ENCODE assay signal across 8 cellular contexts in genomic region chr11:57325735-57326048, GRCh38. TPM values are rescaled to one million over a fixed set of nuclear protein-coding genes. Genes with fewer than 3 reads are reported as not detected.
DNase-seq lines count a peak whose midpoint lies in the region; ATAC-seq and TF ChIP-seq lines count a peak whose summit lies in the region.

No MANE protein-coding gene starts in this region.

- DNase-seq in HL-60 (ENCODE audit: low read depth in 1 of 2, low spot score in 1 of 2) (no peak), body of pancreas (peak; percentile 70 to 84 (median 76)), left lung (peak in 1 of 2 donors; percentile 76), thyroid gland (peak; percentile 87 to 88), HCEC 1CT (no peak)
- DNase-seq in activated CD4-positive, alpha-beta T cell treated with anti-CD3 and anti-CD28 coated beads for 1 hour, result no peak

- H3K9me3 ChIP-seq in body of pancreas (no peaks in the 10 kb centered on the region), left lung (no peaks in the 10 kb centered on the region), thyroid gland (no peaks in the 10 kb centered on the region)

- peaks cover 0 to 23% of the 10 kb centered on the region in 2 donors for H3K36me3 ChIP-seq in body of pancreas (replicated peaks in 1 of 2; ENCODE audit: insufficient read depth in 1 of 2, low read depth in 2 of 2)
- peaks cover 0 to 51% of the 10 kb centered on the region in 2 donors for H3K36me3 ChIP-seq in left lung
- peaks cover 33 to 38% of the 10 kb centered on the region in 2 donors for H3K36me3 ChIP-seq in thyroid gland

- peak overlapping the region; percentile 64; the same call in 1 of the 2 replicates for H3K4me3 ChIP-seq in HL-60 (replicated peaks; ENCODE audit: insufficient read depth, low read length)
- no peak overlapping the region for H3K4me3 ChIP-seq in body of pancreas
- H3K4me3 ChIP-seq in left lung, result peak overlapping the region; percentile 70 to 71
- H3K4me3 ChIP-seq in thyroid gland (replicated peaks in 1 of 3), result peak overlapping the region in 1 of 3 donors; percentile 87

- TF ChIP-seq CTCF in C4-2B (conservative IDR thresholded peaks at IDR 0.05), result no peak
- TF ChIP-seq CTCF in HL-60 (IDR thresholded peaks at IDR 0.05; ENCODE audit: insufficient read depth, low read length), result no peak
- no peak for TF ChIP-seq CTCF in body of pancreas (IDR thresholded peaks at IDR 0.05)
- TF ChIP-seq CTCF in left lung (IDR thresholded peaks at IDR 0.05), result no peak
- no peak for TF ChIP-seq CTCF in thyroid gland (IDR thresholded peaks at IDR 0.05)

- ATAC-seq in body of pancreas, result peak; percentile 26
- peak; percentile 19 for ATAC-seq in left lung
- no peak for ATAC-seq in GM21423 (IDR thresholded peaks at IDR 0.05; ENCODE audit: unreplicated experiment)

- peaks cover 48% of the 10 kb centered on the region for H3K4me1 ChIP-seq in body of pancreas
- peaks cover 26 to 49% of the 10 kb centered on the region in 2 donors for H3K4me1 ChIP-seq in left lung
- H3K4me1 ChIP-seq in thyroid gland, result peaks cover 44 to 51% of the 10 kb centered on the region in 2 donors

- TF ChIP-seq POLR2A in body of pancreas (IDR thresholded peaks at IDR 0.05) (no peak), thyroid gland (IDR thresholded peaks at IDR 0.05) (peak in 1 of 2 donors; percentile 41)

- intact Hi-C loops in body of pancreas (cut with DNase I) (no loop called here), left lung (cut with DNase I) (no loop called here), thyroid gland (cut with DNase I) (no loop called here)

- H3K27ac ChIP-seq in C4-2B (peak overlapping the region; percentile 94), HL-60 (replicated peaks) (peak overlapping the region; percentile 75), body of pancreas (peak overlapping the region; percentile 92 to 97 (median 96)), left lung (peak overlapping the region; percentile 95 to 96), thyroid gland (peak overlapping the region; percentile 93 to 99 (median 97))

- H3K27me3 ChIP-seq in HL-60 (ENCODE audit: insufficient read depth, poor library complexity, severe bottlenecking) (no peaks in the 10 kb centered on the region), body of pancreas (no peaks in the 10 kb centered on the region), left lung (no peaks in the 10 kb centered on the region), thyroid gland (no peaks in the 10 kb centered on the region)

- WGBS in body of pancreas, 2 donors, result 5 to 6% methylated on average over 6 of the region's 6 CpGs
- WGBS in thyroid gland, 2 donors, result 14 to 31% methylated on average over 6 of the region's 6 CpGs

RNA-seq across cellular contexts. Expression of gene TNKS1BP1, which starts 0.9 kb away (rescaled TPM):
- 100 to 1,000 TPM in 1 of 2 donors, 10 to 100 TPM in 1; 83.5 to 115 TPM for total RNA-seq in body of pancreas
- 100 to 1,000 TPM; 156 to 203 TPM for total RNA-seq in left lung
- 100 to 1,000 TPM in 1 of 4 donors, 10 to 100 TPM in 3; 52.3 to 106 (median 85.2) TPM for total RNA-seq in thyroid gland

RNA-seq across cellular contexts. Expression of gene SSRP1, which starts 10.0 kb away (rescaled TPM):
- 10 to 100 TPM; 44.2 to 51.9 TPM for total RNA-seq in body of pancreas
- 10 to 100 TPM; 57.3 to 86.3 TPM for total RNA-seq in left lung
- 10 to 100 TPM; 70.0 to 86.5 (median 78.1) TPM for total RNA-seq in thyroid gland

RNA-seq across cellular contexts. Expression of gene P2RX3, which starts 12.5 kb away (rescaled TPM):
- not detected for total RNA-seq in body of pancreas
- total RNA-seq in left lung, result not detected
- total RNA-seq in thyroid gland, result not detected

RNA-seq across cellular contexts. Expression of gene PRG3, which starts 55.3 kb away (rescaled TPM):
- not detected for total RNA-seq in body of pancreas
- not detected for total RNA-seq in left lung
- total RNA-seq in thyroid gland, result not detected

Comparison
In these comparisons a context has a peak if more than half of its experiments do, and no peak if none do; other contexts are left out.
1. DNase-seq: peak in body of pancreas (4 of 4) and thyroid gland (2 of 2); none in HL-60 (0 of 2), HCEC 1CT (single experiment) and activated CD4-positive, alpha-beta T cell treated with anti-CD3 and anti-CD28 coated beads for 1 hour (single experiment).
2. H3K4me3 ChIP-seq: peak in HL-60 (single experiment) and left lung (2 of 2); none in body of pancreas (0 of 2).
3. Peak in every context shown above with its lines, with median percentiles within 50 percentile points of each other: H3K27ac ChIP-seq.